16 cellular contexts compared by ENCODE assay signal in the genomic region with DNA sequence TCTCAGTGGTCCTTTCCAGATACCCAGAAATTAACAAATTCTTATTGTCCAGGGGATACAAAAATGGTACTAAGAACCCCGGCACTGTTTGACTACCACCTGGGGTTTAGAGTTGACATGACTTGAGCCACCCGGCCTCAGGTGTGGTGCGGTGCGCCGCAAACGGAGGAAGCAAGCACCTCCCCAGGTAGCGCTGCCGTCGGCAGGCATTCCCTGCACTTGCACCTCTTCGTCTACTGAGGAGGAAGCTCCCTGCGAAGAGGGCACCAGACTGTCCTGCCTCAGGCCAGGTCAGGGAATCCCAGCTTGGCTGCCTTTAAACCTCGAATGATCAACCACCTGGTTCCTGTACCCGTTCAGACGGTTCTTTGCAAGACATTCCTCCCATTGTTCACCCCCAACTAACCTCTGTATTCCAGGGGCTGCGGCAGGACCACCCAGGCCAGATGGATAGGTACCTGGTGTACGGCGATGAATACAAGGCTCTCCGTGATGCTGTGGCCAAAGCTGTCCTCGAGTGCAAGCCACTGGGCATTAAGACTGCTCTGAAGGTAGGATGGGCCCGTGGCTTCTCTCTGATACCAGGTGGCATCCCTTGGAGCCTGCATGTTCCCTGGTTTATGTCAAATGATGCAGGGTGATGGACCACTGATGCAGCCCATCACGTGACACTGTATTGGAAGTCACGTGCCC. TPM values are rescaled to one million over a fixed set of nuclear protein-coding genes. Genes with fewer than 3 reads are reported as not detected.
A peak's percentile ranks its signal among the peaks of the same experiment; 100 is the strongest.
DNase-seq lines count a peak whose midpoint lies in the region; ATAC-seq and TF ChIP-seq lines count a peak whose summit lies in the region.
"Had no signal": no experiment of that assay in that cellular context is flagged by ENCODE, and none has a peak within 500 bp of the region (broad histone marks: within the 10 kb centered on the region; RNA-seq: fewer than 3 reads in every experiment).

No MANE protein-coding gene starts in this region.

- peak; percentile 56 for DNase-seq in activated effector memory CD4-positive, alpha-beta T cell treated with anti-CD3 and anti-CD28 coated beads, Interleukin-2, amount 50 U/mL, for 16 hours
- no peak for DNase-seq in activated effector memory CD4-positive, alpha-beta T cell treated with Interleukin-2 at 50 U/mL for 16 hours
- no peak for DNase-seq in WTC11 (ENCODE audit: low spot score)
- no peak for DNase-seq in endothelial cell (ENCODE audit: low spot score)
- DNase-seq in stimulated activated effector memory CD8-positive, alpha-beta T cell treated with anti-CD3 and anti-CD28 coated beads, Interleukin-12 subunit alpha, Interleukin-12 subunit beta, amount 100 ng/mL, for 72 hours (ENCODE audit: low spot score in 2 of 2): no peak
- no peak for DNase-seq in NCI-H82 treated with DMSO at 0.1 percent for 48 hours (lab: John Stamatoyannopoulos, UW; ENCODE audit: unreplicated experiment)
- DNase-seq: CD4-positive, CD25-positive, alpha-beta regulatory T cell; DMS153; GM23248; NCI-H1436 treated with DMSO at 0.1 percent for 48 hours; NCI-H2029 treated with DMSO at 0.1 percent for 48 hours; NCI-H2171 treated with DMSO at 0.1 percent for 48 hours; NCI-H446 treated with DMSO at 0.1 percent for 48 hours had no signal

- TF ChIP-seq CTCF in WTC11 (IDR thresholded peaks at IDR 0.05) (no peak), endothelial cell (IDR thresholded peaks at IDR 0.05; ENCODE audit: unreplicated experiment) (no peak)

- no peak overlapping the region for H3K4me3 Mint-ChIP-seq in WTC11
- peak overlapping the region; percentile 8 for H3K4me3 Mint-ChIP-seq in endothelial cell (ENCODE audit: unreplicated experiment)
- no peak overlapping the region for H3K4me3 Mint-ChIP-seq in stimulated activated effector memory CD8-positive, alpha-beta T cell treated with anti-CD3 and anti-CD28 coated beads, Interleukin-12 subunit alpha, Interleukin-12 subunit beta, amount 100 ng/mL, for 72 hours
- H3K4me3 Mint-ChIP-seq: B cell; CD4-positive, CD25-positive, alpha-beta regulatory T cell had no signal

- H3K36me3 Mint-ChIP-seq in WTC11 (peaks cover 77% of the 10 kb centered on the region), endothelial cell (ENCODE audit: low read depth, unreplicated experiment) (peaks cover 52% of the 10 kb centered on the region)
- peaks cover 100% of the 10 kb centered on the region for H3K36me3 Mint-ChIP-seq in stimulated activated effector memory CD8-positive, alpha-beta T cell treated with anti-CD3 and anti-CD28 coated beads, Interleukin-12 subunit alpha, Interleukin-12 subunit beta, amount 100 ng/mL, for 72 hours

- H3K4me1 Mint-ChIP-seq in WTC11 (peaks cover 10% of the 10 kb centered on the region), endothelial cell (ENCODE audit: unreplicated experiment) (peaks cover 22% of the 10 kb centered on the region)
- no peaks in the 10 kb centered on the region for H3K4me1 Mint-ChIP-seq in stimulated activated effector memory CD8-positive, alpha-beta T cell treated with anti-CD3 and anti-CD28 coated beads, Interleukin-12 subunit alpha, Interleukin-12 subunit beta, amount 100 ng/mL, for 72 hours
- H3K4me1 Mint-ChIP-seq: B cell had no signal

- H3K9me3 Mint-ChIP-seq in WTC11: no peaks in the 10 kb centered on the region
- H3K9me3 Mint-ChIP-seq in endothelial cell (ENCODE audit: unreplicated experiment): no peaks in the 10 kb centered on the region
- H3K9me3 Mint-ChIP-seq in stimulated activated effector memory CD8-positive, alpha-beta T cell treated with anti-CD3 and anti-CD28 coated beads, Interleukin-12 subunit alpha, Interleukin-12 subunit beta, amount 100 ng/mL, for 72 hours: no peaks in the 10 kb centered on the region

- CTCF ChIA-PET in WTC11 (lab: Charles Lee): interaction anchor here (0.7 kb wide), 2 partner anchors 171 to 983 kb away, joined by 3 to 4 read pairs; no protein-coding TSS in a partner anchor

- no peaks in the 10 kb centered on the region for H3K27me3 Mint-ChIP-seq in WTC11 (ENCODE audit: low read depth)
- H3K27me3 Mint-ChIP-seq in endothelial cell (ENCODE audit: unreplicated experiment): peaks cover 2% of the 10 kb centered on the region
- H3K27me3 Mint-ChIP-seq: B cell; CD4-positive, CD25-positive, alpha-beta regulatory T cell had no signal

- H3K27ac Mint-ChIP-seq in WTC11 (0 out of 2 replicates have a peak overlapping the region, but pooled peaks have one; percentile 15), endothelial cell (ENCODE audit: unreplicated experiment) (no peak overlapping the region)
- peak overlapping the region; percentile 56 for H3K27ac Mint-ChIP-seq in stimulated activated effector memory CD8-positive, alpha-beta T cell treated with anti-CD3 and anti-CD28 coated beads, Interleukin-12 subunit alpha, Interleukin-12 subunit beta, amount 100 ng/mL, for 72 hours
- H3K27ac Mint-ChIP-seq: B cell; CD4-positive, CD25-positive, alpha-beta regulatory T cell had no signal

- POLR2A ChIA-PET in WTC11 (lab: Charles Lee): no interaction called here

- ATAC-seq in WTC11: no peak
- ATAC-seq in stimulated activated effector memory CD8-positive, alpha-beta T cell treated with anti-CD3 and anti-CD28 coated beads, Interleukin-12 subunit alpha, Interleukin-12 subunit beta, amount 100 ng/mL, for 72 hours: no peak
- ATAC-seq in HG02885 (IDR thresholded peaks at IDR 0.05; ENCODE audit: poor library complexity, unreplicated experiment): no peak
- ATAC-seq in HG02678 (IDR thresholded peaks at IDR 0.05; ENCODE audit: unreplicated experiment): no peak

TF ChIP-seq in WTC11, 78 proteins besides CTCF, POLR2A, EP300 and RAD21:
- TF ChIP-seq, protein P1, sequence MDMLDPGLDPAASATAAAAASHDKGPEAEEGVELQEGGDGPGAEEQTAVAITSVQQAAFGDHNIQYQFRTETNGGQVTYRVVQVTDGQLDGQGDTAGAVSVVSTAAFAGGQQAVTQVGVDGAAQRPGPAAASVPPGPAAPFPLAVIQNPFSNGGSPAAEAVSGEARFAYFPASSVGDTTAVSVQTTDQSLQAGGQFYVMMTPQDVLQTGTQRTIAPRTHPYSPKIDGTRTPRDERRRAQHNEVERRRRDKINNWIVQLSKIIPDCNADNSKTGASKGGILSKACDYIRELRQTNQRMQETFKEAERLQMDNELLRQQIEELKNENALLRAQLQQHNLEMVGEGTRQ (CRISPR knock-in tag; IDR thresholded peaks at IDR 0.05): 0 out of 2 replicates have a peak, but pooled peaks have one; percentile 27
- TF ChIP-seq SOX15 (CRISPR knock-in tag; IDR thresholded peaks at IDR 0.05) (no peak), FOXJ3 (CRISPR knock-in tag; IDR thresholded peaks at IDR 0.05; ENCODE audit: borderline replicate concordance) (no peak)
- TF ChIP-seq, protein P2, sequence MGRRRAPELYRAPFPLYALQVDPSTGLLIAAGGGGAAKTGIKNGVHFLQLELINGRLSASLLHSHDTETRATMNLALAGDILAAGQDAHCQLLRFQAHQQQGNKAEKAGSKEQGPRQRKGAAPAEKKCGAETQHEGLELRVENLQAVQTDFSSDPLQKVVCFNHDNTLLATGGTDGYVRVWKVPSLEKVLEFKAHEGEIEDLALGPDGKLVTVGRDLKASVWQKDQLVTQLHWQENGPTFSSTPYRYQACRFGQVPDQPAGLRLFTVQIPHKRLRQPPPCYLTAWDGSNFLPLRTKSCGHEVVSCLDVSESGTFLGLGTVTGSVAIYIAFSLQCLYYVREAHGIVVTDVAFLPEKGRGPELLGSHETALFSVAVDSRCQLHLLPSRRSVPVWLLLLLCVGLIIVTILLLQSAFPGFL (CRISPR knock-in tag; IDR thresholded peaks at IDR 0.05; ENCODE audit: borderline replicate concordance): no peak
- TF ChIP-seq, protein P3, sequence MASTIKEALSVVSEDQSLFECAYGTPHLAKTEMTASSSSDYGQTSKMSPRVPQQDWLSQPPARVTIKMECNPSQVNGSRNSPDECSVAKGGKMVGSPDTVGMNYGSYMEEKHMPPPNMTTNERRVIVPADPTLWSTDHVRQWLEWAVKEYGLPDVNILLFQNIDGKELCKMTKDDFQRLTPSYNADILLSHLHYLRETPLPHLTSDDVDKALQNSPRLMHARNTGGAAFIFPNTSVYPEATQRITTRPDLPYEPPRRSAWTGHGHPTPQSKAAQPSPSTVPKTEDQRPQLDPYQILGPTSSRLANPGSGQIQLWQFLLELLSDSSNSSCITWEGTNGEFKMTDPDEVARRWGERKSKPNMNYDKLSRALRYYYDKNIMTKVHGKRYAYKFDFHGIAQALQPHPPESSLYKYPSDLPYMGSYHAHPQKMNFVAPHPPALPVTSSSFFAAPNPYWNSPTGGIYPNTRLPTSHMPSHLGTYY (CRISPR knock-in tag; IDR thresholded peaks at IDR 0.05): no peak

RNA-seq across cellular contexts. Expression of a gene that starts 40.8 kb away (rescaled TPM):
- total RNA-seq in WTC11 (2021) (18.1 to 25.2 TPM (median 20.6 TPM) in 3 replicates), endothelial cell (ENCODE audit: unreplicated experiment) (40.7 TPM)
